ENCODE assay signal across 1 cellular context in the genomic region with DNA sequence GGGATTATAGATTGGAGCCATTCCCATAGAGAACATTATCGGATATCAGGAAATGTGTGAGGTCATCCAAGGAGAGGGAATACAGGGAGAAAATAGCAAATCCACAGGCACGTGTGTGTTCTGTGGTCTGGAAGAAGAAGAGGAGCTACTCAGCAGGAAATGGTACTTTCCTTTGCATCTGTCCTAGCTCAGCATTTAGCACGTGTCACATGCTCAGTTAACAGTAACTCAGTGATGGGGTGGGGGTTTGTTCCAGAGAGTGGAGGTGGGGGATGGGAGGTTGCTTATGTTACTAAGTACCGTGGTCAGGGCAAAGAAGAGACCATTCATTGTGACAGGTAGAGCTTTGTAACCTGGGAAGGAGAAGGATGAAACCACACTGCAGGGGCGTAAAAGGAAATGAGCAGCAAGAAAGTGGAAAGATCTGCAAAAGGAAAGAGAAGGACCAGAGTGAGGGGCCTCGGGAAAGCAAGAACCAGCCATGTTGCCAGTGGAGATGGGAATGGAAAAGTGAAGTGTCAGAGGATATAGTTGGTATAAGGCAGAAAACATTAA.
TF ChIP-seq lines count a peak whose summit lies in the region.

No MANE protein-coding gene starts in this region.

TF ChIP-seq in HEK293, 187 proteins besides CTCF, POLR2A, EP300 and RAD21 (continued from another document):
- TF ChIP-seq ZNF600 (tag by site-specific recombination; IDR thresholded peaks at IDR 0.05), result 0 out of 2 replicates have a peak, but pooled peaks have one; percentile 12
- TF ChIP-seq SP3 (tag by site-specific recombination; IDR thresholded peaks at IDR 0.05), result no peak
- TF ChIP-seq, protein P1, sequence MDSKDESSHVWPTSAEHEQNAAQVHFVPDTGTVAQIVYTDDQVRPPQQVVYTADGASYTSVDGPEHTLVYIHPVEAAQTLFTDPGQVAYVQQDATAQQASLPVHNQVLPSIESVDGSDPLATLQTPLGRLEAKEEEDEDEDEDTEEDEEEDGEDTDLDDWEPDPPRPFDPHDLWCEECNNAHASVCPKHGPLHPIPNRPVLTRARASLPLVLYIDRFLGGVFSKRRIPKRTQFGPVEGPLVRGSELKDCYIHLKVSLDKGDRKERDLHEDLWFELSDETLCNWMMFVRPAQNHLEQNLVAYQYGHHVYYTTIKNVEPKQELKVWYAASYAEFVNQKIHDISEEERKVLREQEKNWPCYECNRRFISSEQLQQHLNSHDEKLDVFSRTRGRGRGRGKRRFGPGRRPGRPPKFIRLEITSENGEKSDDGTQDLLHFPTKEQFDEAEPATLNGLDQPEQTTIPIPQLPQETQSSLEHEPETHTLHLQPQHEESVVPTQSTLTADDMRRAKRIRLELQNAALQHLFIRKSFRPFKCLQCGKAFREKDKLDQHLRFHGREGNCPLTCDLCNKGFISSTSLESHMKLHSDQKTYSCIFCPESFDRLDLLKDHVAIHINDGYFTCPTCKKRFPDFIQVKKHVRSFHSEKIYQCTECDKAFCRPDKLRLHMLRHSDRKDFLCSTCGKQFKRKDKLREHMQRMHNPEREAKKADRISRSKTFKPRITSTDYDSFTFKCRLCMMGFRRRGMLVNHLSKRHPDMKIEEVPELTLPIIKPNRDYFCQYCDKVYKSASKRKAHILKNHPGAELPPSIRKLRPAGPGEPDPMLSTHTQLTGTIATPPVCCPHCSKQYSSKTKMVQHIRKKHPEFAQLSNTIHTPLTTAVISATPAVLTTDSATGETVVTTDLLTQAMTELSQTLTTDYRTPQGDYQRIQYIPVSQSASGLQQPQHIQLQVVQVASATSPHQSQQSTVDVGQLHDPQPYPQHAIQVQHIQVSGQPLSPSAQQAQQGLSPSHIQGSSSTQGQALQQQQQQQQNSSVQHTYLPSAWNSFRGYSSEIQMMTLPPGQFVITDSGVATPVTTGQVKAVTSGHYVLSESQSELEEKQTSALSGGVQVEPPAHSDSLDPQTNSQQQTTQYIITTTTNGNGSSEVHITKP (tag by site-specific recombination; IDR thresholded peaks at IDR 0.05), result peak; percentile 91
- TF ChIP-seq ZNF423 (tag by site-specific recombination; IDR thresholded peaks at IDR 0.05), result no peak
- TF ChIP-seq ZNF707 (tag by site-specific recombination; IDR thresholded peaks at IDR 0.05), result no peak
- 0 out of 2 replicates have a peak, but pooled peaks have one; percentile 4 for TF ChIP-seq PRDM1 (tag by site-specific recombination; IDR thresholded peaks at IDR 0.05)
- no peak for TF ChIP-seq ZNF510 (tag by site-specific recombination; IDR thresholded peaks at IDR 0.05; ENCODE audit: insufficient replicate concordance)
- TF ChIP-seq ZSCAN16 (tag by site-specific recombination; IDR thresholded peaks at IDR 0.05), result 0 out of 2 replicates have a peak, but pooled peaks have one; percentile 27
- TF ChIP-seq MZF1 (tag by site-specific recombination; IDR thresholded peaks at IDR 0.05; ENCODE audit: borderline replicate concordance), result no peak
